In genomic region chr11:128632151-128632791, GRCh38 we compare ENCODE assay signal across 8 cellular contexts. TPM values are rescaled to one million over a fixed set of nuclear protein-coding genes. Genes with fewer than 3 reads are reported as not detected.
DNase-seq lines count a peak whose midpoint lies in the region; ATAC-seq and TF ChIP-seq lines count a peak whose summit lies in the region.

No MANE protein-coding gene starts in this region.

- no peaks in the 10 kb centered on the region for H3K9me3 ChIP-seq in CD4-positive, CD25-positive, alpha-beta regulatory T cell (ENCODE audit: control insufficient read depth in 2 of 2, low read length in 2 of 2)
- no peaks in the 10 kb centered on the region for H3K9me3 ChIP-seq in prostate gland

- H3K4me1 Mint-ChIP-seq in CD4-positive, CD25-positive, alpha-beta regulatory T cell: peaks cover 22 to 50% (median 40%) of the 10 kb centered on the region in 4 donors

- 39% methylated on average over 6 of the region's 6 CpGs for WGBS in prostate gland

- no peaks in the 10 kb centered on the region for H3K36me3 Mint-ChIP-seq in CD4-positive, CD25-positive, alpha-beta regulatory T cell

- peaks cover 39% of the 10 kb centered on the region for H3K4me1 ChIP-seq in CD4-positive, CD25-positive, alpha-beta regulatory T cell (ENCODE audit: control insufficient read depth, insufficient read depth, low read length, poor library complexity, severe bottlenecking)
- H3K4me1 ChIP-seq in prostate gland (replicated peaks): no peaks in the 10 kb centered on the region

- H3K27me3 Mint-ChIP-seq in CD4-positive, CD25-positive, alpha-beta regulatory T cell: peaks cover 5% of the 10 kb centered on the region

- H3K27ac Mint-ChIP-seq in CD4-positive, CD25-positive, alpha-beta regulatory T cell: peak overlapping the region in 2 of 3 donors; percentile 67 to 83

- H3K4me3 Mint-ChIP-seq in CD4-positive, CD25-positive, alpha-beta regulatory T cell: peak overlapping the region in 2 of 4 donors; percentile 21 to 34

- H3K36me3 ChIP-seq in CD4-positive, CD25-positive, alpha-beta regulatory T cell (ENCODE audit: control insufficient read depth, insufficient read depth, low read length): no peaks in the 10 kb centered on the region
- no peaks in the 10 kb centered on the region for H3K36me3 ChIP-seq in prostate gland

- H3K4me3 ChIP-seq in CD4-positive, CD25-positive, alpha-beta regulatory T cell (ENCODE audit: low read depth, low read length): no peak overlapping the region
- no peak overlapping the region for H3K4me3 ChIP-seq in prostate gland

- DNase-seq in CD4-positive, CD25-positive, alpha-beta regulatory T cell: peak in 2 of 3 donors; percentile 55 to 74
- DNase-seq in GM20000 (ENCODE audit: low spot score) (peak; percentile 58), NCI-H226 (peak; percentile 10), fibroblast of the conjunctiva (ENCODE audit: low read depth) (peak; percentile 43), prostate gland (ENCODE audit: low spot score) (no peak), NCI-H1930 (lab: John Stamatoyannopoulos, UW) (no peak)
- peak; percentile 41 for DNase-seq in activated CD8-positive, alpha-beta memory T cell treated with anti-CD3 and anti-CD28 coated beads, Interleukin-2, amount 50 U/mL, for 4 hours

- TF ChIP-seq POLR2A in prostate gland (IDR thresholded peaks at IDR 0.05): no peak

- H3K27ac ChIP-seq in CD4-positive, CD25-positive, alpha-beta regulatory T cell (ENCODE audit: insufficient read depth, low read length, poor library complexity, severe bottlenecking): no peak overlapping the region
- no peak overlapping the region for H3K27ac ChIP-seq in prostate gland

- H3K9me3 Mint-ChIP-seq in CD4-positive, CD25-positive, alpha-beta regulatory T cell: no peaks in the 10 kb centered on the region

- no peaks in the 10 kb centered on the region for H3K27me3 ChIP-seq in CD4-positive, CD25-positive, alpha-beta regulatory T cell (ENCODE audit: control insufficient read depth, insufficient read depth, low read length)
- no peaks in the 10 kb centered on the region for H3K27me3 ChIP-seq in prostate gland (replicated peaks; ENCODE audit: insufficient read depth)

- ATAC-seq in CD4-positive, CD25-positive, alpha-beta regulatory T cell (ENCODE audit: low read depth in 2 of 2): peak; percentile 21 to 30
- no peak for ATAC-seq in GM18520 (IDR thresholded peaks at IDR 0.05; ENCODE audit: unreplicated experiment)

- intact Hi-C loops in prostate gland (cut with DNase I): loop anchor here (2.0 to 5.0 kb wide), 3 partner anchors 199 to 460 kb away; no protein-coding TSS in a partner anchor

- TF ChIP-seq CTCF in GM20000 (IDR thresholded peaks at IDR 0.05; ENCODE audit: extremely low read depth, missing control alignments) (peak; percentile 75), prostate gland (IDR thresholded peaks at IDR 0.05) (peak in 3 of 4 experiments; percentile 11 to 61 (median 55))

RNA-seq across cellular contexts. Expression of gene ETS1, which starts 44.9 kb away (rescaled TPM):
- 1,033 TPM for total RNA-seq in CD4-positive, CD25-positive, alpha-beta regulatory T cell
- polyA plus RNA-seq in CD4-positive, CD25-positive, alpha-beta regulatory T cell: 100 to 1,000 TPM; 489 to 636 (median 541) TPM
- 10 to 100 TPM; 15.2 to 30.0 TPM for total RNA-seq in prostate gland

Comparison
In these comparisons a context has a peak if more than half of its experiments do, and no peak if none do; other contexts are left out.
1. DNase-seq: peak in CD4-positive, CD25-positive, alpha-beta regulatory T cell (2 of 3), GM20000 (single experiment), NCI-H226 (single experiment), activated CD8-positive, alpha-beta memory T cell treated with anti-CD3 and anti-CD28 coated beads, Interleukin-2, amount 50 U/mL, for 4 hours (single experiment) and fibroblast of the conjunctiva (single experiment); none in prostate gland (single experiment) and NCI-H1930 (0 of 2).
2. RNA of gene ETS1, which starts 44.9 kb away (total RNA-seq): 1,033 TPM in CD4-positive, CD25-positive, alpha-beta regulatory T cell (single experiment); 15.2 to 30.0 TPM in prostate gland; every median in the first group is over 10 times any median in the second.